In the genomic region with DNA sequence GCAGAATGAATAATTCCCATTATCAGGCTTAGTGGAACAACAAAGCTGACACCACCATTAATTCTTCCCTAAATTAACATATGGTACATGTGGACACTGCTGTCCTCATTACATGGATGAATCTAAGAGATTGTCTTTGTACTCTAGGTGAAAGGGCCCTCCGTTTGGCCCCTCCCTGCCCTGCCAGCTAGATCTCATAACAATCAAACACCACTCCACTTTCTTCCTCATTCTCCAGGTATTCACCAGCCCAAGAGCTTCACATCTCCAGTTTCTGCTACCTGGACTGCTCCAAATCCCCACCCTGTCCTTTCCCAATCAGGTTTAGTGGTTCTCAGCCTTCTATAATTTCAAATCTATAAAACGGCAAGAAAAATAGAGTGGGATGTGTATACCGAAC, we compare ENCODE assay signal across 21 cellular contexts. TPM values are rescaled to one million over a fixed set of nuclear protein-coding genes. Genes with fewer than 3 reads are reported as not detected.
DNase-seq lines count a peak whose midpoint lies in the region; ATAC-seq, FAIRE-seq and TF ChIP-seq lines count a peak whose summit lies in the region.
"Had no signal": no experiment of that assay in that cellular context is flagged by ENCODE, and none has a peak within 500 bp of the region (broad histone marks: within the 10 kb centered on the region; RNA-seq: fewer than 3 reads in every experiment).

No MANE protein-coding gene starts in this region.

- no peak for ATAC-seq in CD4-positive, CD25-positive, alpha-beta regulatory T cell (ENCODE audit: low read depth in 2 of 2)
- ATAC-seq in HG03139 (IDR thresholded peaks at IDR 0.05; ENCODE audit: unreplicated experiment) (no peak), GM21390 (IDR thresholded peaks at IDR 0.05; ENCODE audit: unreplicated experiment) (no peak)
- ATAC-seq: heart right ventricle, sciatic nerve had no signal

- DNase-seq in CD4-positive, CD25-positive, alpha-beta regulatory T cell, result no peak
- DNase-seq in HT-29 (ENCODE audit: low spot score) (peak; percentile 45), immature natural killer cell (no peak), nephron progenitor cell (no peak), NCI-H748 treated with DMSO at 0.1 percent for 48 hours (lab: John Stamatoyannopoulos, UW) (no peak), H54 (ENCODE audit: insufficient read length, low spot score) (no peak)
- DNase-seq: activated effector memory CD4-positive, alpha-beta T cell treated with anti-CD3 and anti-CD28 coated beads, Interleukin-2, amount 50 U/mL, for 16 hours; COR-L47; HCEC 1CT; heart right ventricle; MV-4-11; NCI-H1930; NCI-H226; PC-9 had no signal

- peak overlapping the region; percentile 8 to 59 (median 26) for H3K27ac Mint-ChIP-seq in CD4-positive, CD25-positive, alpha-beta regulatory T cell
- peak overlapping the region in 5 of 6 donors; percentile 16 to 60 (median 35) for H3K27ac Mint-ChIP-seq in immature natural killer cell
- no peak overlapping the region for H3K27ac Mint-ChIP-seq in nephron progenitor cell

- H3K4me3 ChIP-seq in CD4-positive, CD25-positive, alpha-beta regulatory T cell (ENCODE audit: low read depth, low read length), result peak overlapping the region; percentile 81
- H3K4me3 ChIP-seq: PC-9 had no signal

- H3K9me3 Mint-ChIP-seq in CD4-positive, CD25-positive, alpha-beta regulatory T cell, result peaks cover 0 to 7% (median 2%) of the 10 kb centered on the region in 7 donors
- H3K9me3 Mint-ChIP-seq in immature natural killer cell, result no peaks in the 10 kb centered on the region
- H3K9me3 Mint-ChIP-seq in nephron progenitor cell, result peaks cover 70% of the 10 kb centered on the region
- H3K9me3 Mint-ChIP-seq: dendritic cell treated with granulocyte-macrophage colony-stimulating factor and Interleukin-4, amounts not matched to agents 40 ng/mL and 50 ng/mL, for 4 days had no signal

- no peak for FAIRE-seq in H54 (lab: Jason Lieb, UNC)
- FAIRE-seq: bronchial epithelial cell had no signal

- H3K27ac ChIP-seq in CD4-positive, CD25-positive, alpha-beta regulatory T cell (ENCODE audit: insufficient read depth, low read length, poor library complexity, severe bottlenecking), result no peak overlapping the region
- H3K27ac ChIP-seq: heart right ventricle, parathyroid adenoma, PC-9 had no signal

- H3K36me3 ChIP-seq in CD4-positive, CD25-positive, alpha-beta regulatory T cell (ENCODE audit: control insufficient read depth, insufficient read depth, low read length), result no peaks in the 10 kb centered on the region

- H3K27me3 ChIP-seq in CD4-positive, CD25-positive, alpha-beta regulatory T cell (ENCODE audit: control insufficient read depth, insufficient read depth, low read length), result no peaks in the 10 kb centered on the region
- H3K27me3 ChIP-seq: heart right ventricle had no signal

- H3K27me3 Mint-ChIP-seq in CD4-positive, CD25-positive, alpha-beta regulatory T cell, result no peaks in the 10 kb centered on the region
- H3K27me3 Mint-ChIP-seq in immature natural killer cell (ENCODE audit: low read depth in 3 of 3) (peaks cover 0 to 3% (median 2%) of the 10 kb centered on the region in 3 donors), nephron progenitor cell (ENCODE audit: low read depth, poor library complexity) (peaks cover 2% of the 10 kb centered on the region)
- H3K27me3 Mint-ChIP-seq: dendritic cell treated with granulocyte-macrophage colony-stimulating factor and Interleukin-4, amounts not matched to agents 40 ng/mL and 50 ng/mL, for 4 days; IgD-negative memory B cell had no signal

- peaks cover 40% of the 10 kb centered on the region for H3K4me1 ChIP-seq in CD4-positive, CD25-positive, alpha-beta regulatory T cell (ENCODE audit: control insufficient read depth, insufficient read depth, low read length, poor library complexity, severe bottlenecking)
- H3K4me1 ChIP-seq: parathyroid adenoma had no signal

- TF ChIP-seq POLR2A in H54 (IDR thresholded peaks at IDR 0.05; ENCODE audit: low read depth, low read length), result no peak

- no peaks in the 10 kb centered on the region for H3K9me3 ChIP-seq in CD4-positive, CD25-positive, alpha-beta regulatory T cell (ENCODE audit: control insufficient read depth in 2 of 2, low read length in 2 of 2)

- H3K36me3 Mint-ChIP-seq in CD4-positive, CD25-positive, alpha-beta regulatory T cell, result peaks cover 29% of the 10 kb centered on the region
- H3K36me3 Mint-ChIP-seq in immature natural killer cell (peaks cover 0 to 16% (median 6%) of the 10 kb centered on the region in 3 donors), nephron progenitor cell (ENCODE audit: low read depth) (peaks cover 70% of the 10 kb centered on the region)

- H3K4me1 Mint-ChIP-seq in CD4-positive, CD25-positive, alpha-beta regulatory T cell, result peaks cover 42 to 79% (median 65%) of the 10 kb centered on the region in 4 donors
- peaks cover 71 to 96% of the 10 kb centered on the region in 2 donors for H3K4me1 Mint-ChIP-seq in immature natural killer cell
- peaks cover 36% of the 10 kb centered on the region for H3K4me1 Mint-ChIP-seq in nephron progenitor cell

- TF ChIP-seq CTCF in nephron progenitor cell (IDR thresholded peaks at IDR 0.05), result no peak

- peak overlapping the region; percentile 9 to 64 (median 38) for H3K4me3 Mint-ChIP-seq in CD4-positive, CD25-positive, alpha-beta regulatory T cell
- H3K4me3 Mint-ChIP-seq in immature natural killer cell (peak overlapping the region in 3 of 5 donors; percentile 3 to 33 (median 3)), nephron progenitor cell (peak overlapping the region; percentile 12)

RNA-seq across cellular contexts. Expression of a gene that starts 3.8 kb away (rescaled TPM):
- total RNA-seq in CD4-positive, CD25-positive, alpha-beta regulatory T cell, result 41.0 TPM
- 100 to 1,000 TPM in 3 of 4 donors, 10 to 100 TPM in 1; 93.7 to 139 (median 104) TPM for polyA plus RNA-seq in CD4-positive, CD25-positive, alpha-beta regulatory T cell
- 10.4 and 13.1 TPM in 2 replicates for total RNA-seq in HT-29 (2014; rRNA removed; shearing (Covaris generic))
- polyA plus RNA-seq in immature natural killer cell, result 100 to 1,000 TPM in 2 of 3 donors, 10 to 100 TPM in 1; 81.6 to 112 (median 105) TPM

RNA-seq across cellular contexts. Expression of a gene that starts 35.1 kb away (rescaled TPM):
- total RNA-seq in CD4-positive, CD25-positive, alpha-beta regulatory T cell, result 12.5 TPM
- 10 to 100 TPM; 16.8 to 23.1 (median 21.0) TPM for polyA plus RNA-seq in CD4-positive, CD25-positive, alpha-beta regulatory T cell
- 9.1 and 19.4 TPM in 2 replicates for total RNA-seq in HT-29 (2014; rRNA removed; shearing (Covaris generic))
- 10 to 100 TPM; 15.7 to 20.1 (median 15.7) TPM for polyA plus RNA-seq in immature natural killer cell
